11 cellular contexts compared by ENCODE assay signal in genomic region chr19:38695832-38696732, GRCh38. TPM values are rescaled to one million over a fixed set of nuclear protein-coding genes. Genes with fewer than 3 reads are reported as not detected.
DNase-seq lines count a peak whose midpoint lies in the region; ATAC-seq and TF ChIP-seq lines count a peak whose summit lies in the region.
"Had no signal": no experiment of that assay in that cellular context is flagged by ENCODE, and none has a peak within 500 bp of the region (broad histone marks: within the 10 kb centered on the region; RNA-seq: fewer than 3 reads in every experiment).

No MANE protein-coding gene starts in this region.

- H3K27ac ChIP-seq in hepatocyte, result peak overlapping the region; percentile 97
- peak overlapping the region; percentile 89 to 98 (median 96) for H3K27ac ChIP-seq in gastrocnemius medialis

- no peak for DNase-seq in Calu3
- no peak for DNase-seq in T-helper 17 cell
- no peak for DNase-seq in hepatocyte (ENCODE audit: low spot score)
- DNase-seq in gastrocnemius medialis, result no peak
- DNase-seq in activated CD4-positive, CD25-positive, alpha-beta regulatory T cell (lab: John Stamatoyannopoulos, UW), result no peak
- DNase-seq in midbrain (lab: John Stamatoyannopoulos, UW), result no peak
- DNase-seq in activated gamma-delta T cell treated with Interleukin-2 at 50 U/mL for 16 hours, result no peak
- DNase-seq: activated CD4-positive, alpha-beta T cell treated with anti-CD3 and anti-CD28 coated beads for 1 hour; NCI-H1105 treated with DMSO at 0.1 percent for 48 hours; OCI-M1 had no signal

- TF ChIP-seq CTCF in Calu3 (IDR thresholded peaks at IDR 0.05; ENCODE audit: unreplicated experiment), result no peak
- no peak for TF ChIP-seq CTCF in hepatocyte (IDR thresholded peaks at IDR 0.05; ENCODE audit: poor library complexity)
- no peak for TF ChIP-seq CTCF in gastrocnemius medialis (IDR thresholded peaks at IDR 0.05 in 4 of 5, conservative IDR thresholded peaks at IDR 0.05 in 1 of 5)

- H3K27me3 ChIP-seq in hepatocyte (no peaks in the 10 kb centered on the region), gastrocnemius medialis (no peaks in the 10 kb centered on the region)

- WGBS in hepatocyte (ENCODE audit: low lambda C conversion rate, missing lambda C conversion rate), result 93% methylated on average over 22 of the region's 22 CpGs

- H3K4me3 ChIP-seq in hepatocyte (no peak overlapping the region), gastrocnemius medialis (no peak overlapping the region)

- no peaks in the 10 kb centered on the region for H3K9me3 ChIP-seq in T-helper 17 cell (ENCODE audit: control insufficient read depth, low read length, poor library complexity, severe bottlenecking)
- H3K9me3 ChIP-seq in hepatocyte (ENCODE audit: low read depth), result no peaks in the 10 kb centered on the region
- no peaks in the 10 kb centered on the region for H3K9me3 ChIP-seq in gastrocnemius medialis

- peak overlapping the region; percentile 51 for H3K4me3 Mint-ChIP-seq in Calu3 (ENCODE audit: low read depth, unreplicated experiment)
- peak overlapping the region; percentile 31 for H3K4me3 Mint-ChIP-seq in T-helper 17 cell

- BruUV-seq in Calu3 (replicated peaks; lab: Mats Ljungman, UMichigan), result no TSS peak

- ATAC-seq in T-helper 17 cell, result no peak
- ATAC-seq in gastrocnemius medialis, result no peak
- ATAC-seq in HG02759 (IDR thresholded peaks at IDR 0.05; ENCODE audit: unreplicated experiment), result no peak

- H3K27me3 Mint-ChIP-seq in Calu3 (ENCODE audit: unreplicated experiment), result no peaks in the 10 kb centered on the region
- no peaks in the 10 kb centered on the region for H3K27me3 Mint-ChIP-seq in T-helper 17 cell

- no peak overlapping the region for H3K4me2 ChIP-seq in hepatocyte

- H3K9me3 Mint-ChIP-seq in Calu3 (ENCODE audit: low read depth, unreplicated experiment), result no peaks in the 10 kb centered on the region

- H3K36me3 Mint-ChIP-seq in Calu3 (ENCODE audit: insufficient read depth, unreplicated experiment) (peaks cover 100% of the 10 kb centered on the region), T-helper 17 cell (ENCODE audit: low read depth) (no peaks in the 10 kb centered on the region)

- H3K36me3 ChIP-seq in hepatocyte (replicated peaks; ENCODE audit: insufficient read depth, low read depth) (no peaks in the 10 kb centered on the region), gastrocnemius medialis (peaks cover 0 to 5% of the 10 kb centered on the region in 2 donors)

- no peak for TF ChIP-seq POLR2A in gastrocnemius medialis (IDR thresholded peaks at IDR 0.05)

- in situ Hi-C loops in gastrocnemius medialis (cut with MboI; ENCODE audit: low sequenced_read_pairs in 4 of 4), result loop anchor here in 1 of 4 donors (10.0 kb wide), 1 partner anchor 51 kb away; the partner anchor contains the start of gene ACTN4

- CTCF ChIA-PET in Calu3 (lab: Charles Lee), result interaction anchor here (1.0 to 4.5 kb wide), 2 partner anchors 29 to 37 kb away, joined by 3 to 19 read pairs; no protein-coding TSS in a partner anchor

- intact Hi-C loops in Calu3 (cut with micrococcal nuclease; ENCODE audit: unreplicated experiment) (no loop called here), gastrocnemius medialis (cut with DNase I; ENCODE audit: low total_unique reads) (loop anchor here (2.0 kb wide), 1 partner anchor 17 kb away; no protein-coding TSS in a partner anchor)

- peaks cover 92% of the 10 kb centered on the region for H3K79me2 ChIP-seq in hepatocyte

- H3K4me1 Mint-ChIP-seq in Calu3 (ENCODE audit: low read depth, unreplicated experiment) (peaks cover 95% of the 10 kb centered on the region), T-helper 17 cell (peaks cover 60% of the 10 kb centered on the region)

- peak overlapping the region; percentile 100 for H3K27ac Mint-ChIP-seq in Calu3 (ENCODE audit: unreplicated experiment)
- peak overlapping the region; percentile 79 for H3K27ac Mint-ChIP-seq in T-helper 17 cell

- H3K4me1 ChIP-seq in hepatocyte (ENCODE audit: insufficient read depth) (peaks cover 79% of the 10 kb centered on the region), gastrocnemius medialis (peaks cover 75 to 88% of the 10 kb centered on the region in 2 donors)

- peaks cover 28% of the 10 kb centered on the region for H4K20me1 ChIP-seq in hepatocyte (ENCODE audit: insufficient read depth, poor library complexity, severe bottlenecking)

- no peaks in the 10 kb centered on the region for H3K9me2 ChIP-seq in hepatocyte (replicated peaks; ENCODE audit: insufficient read depth)

- H2AFZ ChIP-seq in hepatocyte, result no peak overlapping the region

RNA-seq across cellular contexts. Expression of gene CAPN12, which starts 48.2 kb away (rescaled TPM):
- total RNA-seq in Calu3 (2022) (14.5 and 14.7 TPM in 2 replicates), T-helper 17 cell (1 to 10 TPM; 6.8 to 9.0 TPM), hepatocyte (12.5 and 26.6 TPM in 2 replicates), gastrocnemius medialis (under 1 TPM in 1 of 4 donors, not detected in 3; 0.42 TPM)
- 24.3 and 38.9 TPM in 2 replicates for polyA plus RNA-seq in hepatocyte

RNA-seq across cellular contexts. Expression of gene ACTN4, which starts 48.6 kb away (rescaled TPM):
- 1,462 and 1,577 TPM in 2 replicates for total RNA-seq in Calu3 (2022)
- total RNA-seq in T-helper 17 cell, result 100 to 1,000 TPM; 201 to 205 TPM
- 278 and 321 TPM in 2 replicates for total RNA-seq in hepatocyte
- 54.4 and 59.3 TPM in 2 replicates for polyA plus RNA-seq in hepatocyte
- total RNA-seq in gastrocnemius medialis, result 10 to 100 TPM; 32.0 to 85.3 (median 63.9) TPM
